In the genomic region with DNA sequence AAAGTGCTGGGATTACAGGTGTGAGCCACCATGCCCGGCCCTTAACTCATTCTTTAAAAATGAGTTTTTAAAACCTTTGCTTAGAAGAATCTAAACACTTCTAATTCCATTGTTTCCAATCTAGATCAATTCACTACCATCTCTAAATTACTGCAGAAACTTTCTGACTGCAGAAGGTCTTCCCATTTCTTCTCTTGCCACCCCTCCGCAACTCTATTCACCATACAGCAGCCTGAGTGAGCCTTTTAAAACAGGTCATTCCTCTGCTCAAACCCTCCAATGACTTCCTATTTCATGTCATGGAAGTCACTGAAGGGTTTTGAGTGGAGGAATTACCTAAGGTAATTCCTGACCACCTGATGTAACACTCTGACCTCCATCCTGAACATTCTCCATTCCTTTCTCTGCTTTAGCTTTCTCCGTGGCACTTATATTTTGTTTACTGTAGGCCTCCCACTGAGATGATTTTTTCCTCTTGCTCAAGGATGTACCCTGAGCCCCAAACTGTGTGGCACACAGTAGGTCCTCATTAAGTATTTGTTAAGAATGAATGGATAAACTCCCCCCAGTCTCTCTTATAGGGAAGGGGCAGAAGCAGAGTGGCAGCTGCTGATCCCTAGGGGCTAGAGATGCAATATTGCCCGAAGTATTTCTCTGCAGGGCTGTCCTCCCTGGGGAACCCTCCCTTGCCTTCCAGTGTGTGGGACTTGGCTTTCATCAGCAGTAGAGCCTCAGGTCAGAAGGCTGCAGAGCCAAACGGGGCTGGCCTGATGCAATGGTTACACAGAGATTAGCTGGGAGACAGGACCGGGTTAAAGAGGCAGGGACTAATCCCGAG, we compare ENCODE assay signal across 8 cellular contexts. TPM values are rescaled to one million over a fixed set of nuclear protein-coding genes. Genes with fewer than 3 reads are reported as not detected.
DNase-seq lines count a peak whose midpoint lies in the region; ATAC-seq and TF ChIP-seq lines count a peak whose summit lies in the region.

No MANE protein-coding gene starts in this region.

- TF ChIP-seq CTCF in AG09309 (IDR thresholded peaks at IDR 0.05; ENCODE audit: control insufficient read depth, insufficient read depth, low read depth, low read length, missing control alignments) = no peak
- TF ChIP-seq CTCF in HL-60 (IDR thresholded peaks at IDR 0.05; ENCODE audit: insufficient read depth, low read length) = no peak
- TF ChIP-seq CTCF in heart left ventricle (IDR thresholded peaks at IDR 0.05) = no peak
- no peak for TF ChIP-seq CTCF in retinal pigment epithelial cell (conservative IDR thresholded peaks at IDR 0.05; ENCODE audit: low read depth, low read length)

- 18 to 21% (median 19%) methylated on average over 7 of the region's 7 CpGs for WGBS in heart left ventricle, 4 donors

- intact Hi-C loops in activated T-helper 1 cell treated with anti-CD3 and anti-CD28 coated beads, Interleukin-12 subunit alpha, Interleukin-12 subunit beta, Interleukin-2, Interleukin-4 antibody, amounts not matched to agents 30 ng/mL and 10 ng/mL and 1 ng/mL, durations not matched to agents 14 hours and 24 hours and 36 hours (cut with micrococcal nuclease) = no loop called here
- intact Hi-C loops in heart left ventricle (cut with DNase I) = loop anchor here in 1 of 10 donors (5.0 kb wide), 1 partner anchor 832 kb away; a partner anchor contains a TSS

- no peaks in the 10 kb centered on the region for H3K9me3 Mint-ChIP-seq in activated T-helper 1 cell treated with anti-CD3 and anti-CD28 coated beads, Interleukin-12 subunit alpha, Interleukin-12 subunit beta, Interleukin-2, Interleukin-4 antibody, amounts not matched to agents 30 ng/mL and 10 ng/mL and 1 ng/mL, durations not matched to agents 14 hours and 24 hours and 36 hours

- H3K27me3 ChIP-seq in HL-60 (ENCODE audit: insufficient read depth, poor library complexity, severe bottlenecking) (no peaks in the 10 kb centered on the region), heart left ventricle (no peaks in the 10 kb centered on the region)

- H3K36me3 Mint-ChIP-seq in activated T-helper 1 cell treated with anti-CD3 and anti-CD28 coated beads, Interleukin-12 subunit alpha, Interleukin-12 subunit beta, Interleukin-2, Interleukin-4 antibody, amounts not matched to agents 30 ng/mL and 10 ng/mL and 1 ng/mL, durations not matched to agents 14 hours and 24 hours and 36 hours (ENCODE audit: low read depth) = peaks cover 50% of the 10 kb centered on the region

- H3K27ac ChIP-seq in HL-60 (replicated peaks) = peak overlapping the region; percentile 88
- H3K27ac ChIP-seq in heart left ventricle = peak overlapping the region; percentile 85 to 100 (median 96)

- H3K4me1 Mint-ChIP-seq in activated T-helper 1 cell treated with anti-CD3 and anti-CD28 coated beads, Interleukin-12 subunit alpha, Interleukin-12 subunit beta, Interleukin-2, Interleukin-4 antibody, amounts not matched to agents 30 ng/mL and 10 ng/mL and 1 ng/mL, durations not matched to agents 14 hours and 24 hours and 36 hours (ENCODE audit: low read depth) = peaks cover 57% of the 10 kb centered on the region

- no peaks in the 10 kb centered on the region for H3K9me3 ChIP-seq in heart left ventricle

- H3K27ac Mint-ChIP-seq in activated T-helper 1 cell treated with anti-CD3 and anti-CD28 coated beads, Interleukin-12 subunit alpha, Interleukin-12 subunit beta, Interleukin-2, Interleukin-4 antibody, amounts not matched to agents 30 ng/mL and 10 ng/mL and 1 ng/mL, durations not matched to agents 14 hours and 24 hours and 36 hours = peak overlapping the region; percentile 100

- peaks cover 0 to 76% (median 50%) of the 10 kb centered on the region in 12 donors for H3K4me1 ChIP-seq in heart left ventricle

- ATAC-seq in heart left ventricle = peak in 1 of 4 donors; percentile 3

- H3K27me3 Mint-ChIP-seq in activated T-helper 1 cell treated with anti-CD3 and anti-CD28 coated beads, Interleukin-12 subunit alpha, Interleukin-12 subunit beta, Interleukin-2, Interleukin-4 antibody, amounts not matched to agents 30 ng/mL and 10 ng/mL and 1 ng/mL, durations not matched to agents 14 hours and 24 hours and 36 hours (ENCODE audit: insufficient read depth) = no peaks in the 10 kb centered on the region

- DNase-seq in AG09309 (ENCODE audit: low read depth) (no peak), HL-60 (ENCODE audit: low read depth in 1 of 2, low spot score in 1 of 2) (peak in 1 of 2 experiments; percentile 51), heart left ventricle (peak in 4 of 5 donors; percentile 30 to 71 (median 56)), retinal pigment epithelial cell (ENCODE audit: low read depth) (peak; percentile 27), NCI-H226 (no peak), activated gamma-delta T cell (lab: John Stamatoyannopoulos, UW) (no peak), NCI-H2081 treated with DMSO at 0.1 percent for 48 hours (lab: John Stamatoyannopoulos, UW) (no peak)
- no peak for DNase-seq in activated T-helper 1 cell treated with anti-CD3 and anti-CD28 coated beads, Interleukin-12 subunit alpha, Interleukin-12 subunit beta, Interleukin-2, Interleukin-4 antibody, amounts not matched to agents 30 ng/mL and 10 ng/mL and 1 ng/mL, durations not matched to agents 14 hours and 24 hours and 36 hours (ENCODE audit: low spot score)

- peak overlapping the region; percentile 97 for H3K4me3 Mint-ChIP-seq in activated T-helper 1 cell treated with anti-CD3 and anti-CD28 coated beads, Interleukin-12 subunit alpha, Interleukin-12 subunit beta, Interleukin-2, Interleukin-4 antibody, amounts not matched to agents 30 ng/mL and 10 ng/mL and 1 ng/mL, durations not matched to agents 14 hours and 24 hours and 36 hours

- H3K4me3 ChIP-seq in AG09309 (ENCODE audit: control insufficient read depth, low read depth, low read length) = peak overlapping the region; percentile 97
- peak overlapping the region; percentile 90 for H3K4me3 ChIP-seq in HL-60 (replicated peaks; ENCODE audit: insufficient read depth, low read length)
- H3K4me3 ChIP-seq in heart left ventricle = peak overlapping the region; percentile 64 to 99 (median 77)
- H3K4me3 ChIP-seq in retinal pigment epithelial cell (ENCODE audit: low read length) = peak overlapping the region; percentile 100

- H3K36me3 ChIP-seq in heart left ventricle = peaks cover 0 to 53% (median 41%) of the 10 kb centered on the region in 9 donors

- TF ChIP-seq POLR2A in heart left ventricle (IDR thresholded peaks at IDR 0.05) = no peak

RNA-seq across cellular contexts. Expression of a gene that starts 1.2 kb away (rescaled TPM):
- 17.8 and 18.1 TPM in 2 replicates for total RNA-seq in activated T-helper 1 cell treated with anti-CD3 and anti-CD28 coated beads, Interleukin-12 subunit alpha, Interleukin-12 subunit beta, Interleukin-2, Interleukin-4 antibody, amounts not matched to agents 30 ng/mL and 10 ng/mL and 1 ng/mL, durations not matched to agents 14 hours and 24 hours and 36 hours
- 10 to 100 TPM; 11.5 to 30.9 (median 17.5) TPM for total RNA-seq in heart left ventricle
- polyA plus RNA-seq in heart left ventricle = 10 to 100 TPM; 58.3 to 60.5 TPM

RNA-seq across cellular contexts. Expression of a gene that starts 3.5 kb away (rescaled TPM):
- 63.3 and 66.8 TPM in 2 replicates for total RNA-seq in activated T-helper 1 cell treated with anti-CD3 and anti-CD28 coated beads, Interleukin-12 subunit alpha, Interleukin-12 subunit beta, Interleukin-2, Interleukin-4 antibody, amounts not matched to agents 30 ng/mL and 10 ng/mL and 1 ng/mL, durations not matched to agents 14 hours and 24 hours and 36 hours
- total RNA-seq in heart left ventricle = 10 to 100 TPM; 13.1 to 43.3 (median 30.1) TPM
- polyA plus RNA-seq in heart left ventricle = 10 to 100 TPM; 11.4 to 17.2 TPM

RNA-seq across cellular contexts. Expression of a gene that starts 27.9 kb away (rescaled TPM):
- total RNA-seq in activated T-helper 1 cell treated with anti-CD3 and anti-CD28 coated beads, Interleukin-12 subunit alpha, Interleukin-12 subunit beta, Interleukin-2, Interleukin-4 antibody, amounts not matched to agents 30 ng/mL and 10 ng/mL and 1 ng/mL, durations not matched to agents 14 hours and 24 hours and 36 hours = 78.6 and 83.5 TPM in 2 replicates
- total RNA-seq in heart left ventricle = 100 to 1,000 TPM in 5 of 9 donors, 10 to 100 TPM in 4; 84.4 to 159 (median 109) TPM
- 100 to 1,000 TPM in 1 of 2 donors, 10 to 100 TPM in 1; 62.3 to 228 TPM for polyA plus RNA-seq in heart left ventricle

RNA-seq across cellular contexts. Expression of a gene that starts 30.7 kb away (rescaled TPM):
- total RNA-seq in activated T-helper 1 cell treated with anti-CD3 and anti-CD28 coated beads, Interleukin-12 subunit alpha, Interleukin-12 subunit beta, Interleukin-2, Interleukin-4 antibody, amounts not matched to agents 30 ng/mL and 10 ng/mL and 1 ng/mL, durations not matched to agents 14 hours and 24 hours and 36 hours = 2.4 TPM in 2 replicates
- under 1 TPM in 6 of 9 donors, not detected in 3; 0.07 to 0.31 (median 0.17) TPM for total RNA-seq in heart left ventricle
- polyA plus RNA-seq in heart left ventricle = under 1 TPM; 0.06 to 0.08 TPM

RNA-seq across cellular contexts. Expression of a gene that starts 31.3 kb away (rescaled TPM):
- 283 and 318 TPM in 2 replicates for total RNA-seq in activated T-helper 1 cell treated with anti-CD3 and anti-CD28 coated beads, Interleukin-12 subunit alpha, Interleukin-12 subunit beta, Interleukin-2, Interleukin-4 antibody, amounts not matched to agents 30 ng/mL and 10 ng/mL and 1 ng/mL, durations not matched to agents 14 hours and 24 hours and 36 hours
- total RNA-seq in heart left ventricle = 100 to 1,000 TPM in 1 of 9 donors, 10 to 100 TPM in 8; 36.8 to 109 (median 69.7) TPM
- 10 to 100 TPM; 91.7 to 98.0 TPM for polyA plus RNA-seq in heart left ventricle

Comparison
In these comparisons a context has a peak if more than half of its experiments do, and no peak if none do; other contexts are left out.
1. DNase-seq: peak in heart left ventricle (4 of 5) and retinal pigment epithelial cell (single experiment); none in AG09309 (single experiment), activated T-helper 1 cell treated with anti-CD3 and anti-CD28 coated beads, Interleukin-12 subunit alpha, Interleukin-12 subunit beta, Interleukin-2, Interleukin-4 antibody, amounts not matched to agents 30 ng/mL and 10 ng/mL and 1 ng/mL, durations not matched to agents 14 hours and 24 hours and 36 hours (single experiment), NCI-H226 (single experiment), activated gamma-delta T cell (single experiment) and NCI-H2081 treated with DMSO at 0.1 percent for 48 hours (single experiment).
2. Peak in every context shown above with its lines, with median percentiles within 50 percentile points of each other: H3K4me3 ChIP-seq.